In the genomic region with DNA sequence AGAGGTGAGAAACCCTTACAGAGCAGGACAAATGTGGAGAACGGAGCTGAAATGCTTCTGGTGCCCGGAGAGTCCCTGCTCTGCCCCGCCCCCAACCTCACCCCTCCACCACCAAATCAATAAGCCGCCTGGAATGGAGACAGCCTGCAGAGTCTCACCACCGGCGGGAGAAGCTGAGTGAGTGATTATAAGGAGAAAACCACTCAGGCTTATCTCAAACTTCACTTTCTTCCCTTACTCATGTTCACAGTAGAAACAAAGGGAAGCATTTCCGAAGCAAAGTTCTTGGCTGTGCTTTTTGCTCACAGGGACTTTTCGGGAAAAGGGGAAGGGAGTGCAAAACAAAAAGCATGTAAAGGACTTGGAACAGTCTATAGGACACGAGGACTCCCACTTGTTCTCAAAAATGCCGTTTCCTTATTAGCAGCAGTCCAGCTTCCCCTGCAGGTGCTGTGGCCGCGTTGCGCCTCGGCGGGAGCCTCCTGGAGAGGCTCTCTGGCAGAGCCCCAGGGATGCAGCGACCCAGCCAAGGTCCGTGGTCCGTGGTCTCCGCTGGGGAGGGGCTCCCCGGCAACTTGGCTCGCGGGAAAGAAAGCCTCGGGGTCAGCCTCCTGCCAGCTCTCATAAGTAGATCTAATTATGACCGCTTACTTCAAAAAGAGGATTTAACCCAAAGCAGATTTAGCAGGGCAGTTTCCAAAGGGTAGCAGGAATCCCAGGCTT, we compare ENCODE assay signal across 8 cellular contexts.
DNase-seq lines count a peak whose midpoint lies in the region; ATAC-seq, FAIRE-seq and TF ChIP-seq lines count a peak whose summit lies in the region.

No MANE protein-coding gene starts in this region.

- DNase-seq in NCI-H69 (lab: John Stamatoyannopoulos, UW) (peak; percentile 85), foreskin fibroblast (peak in 1 of 2 donors; percentile 48), H54 (ENCODE audit: insufficient read length, low spot score) (no peak), Ammon's horn (ENCODE audit: low spot score) (no peak), SIG-M5 treated with dmso at 0.1 percent for 504 hours (lab: John Stamatoyannopoulos, UW; ENCODE audit: unreplicated experiment) (no peak)

- TF ChIP-seq POLR2A in H54 (IDR thresholded peaks at IDR 0.05; ENCODE audit: low read depth, low read length): no peak

- ATAC-seq in GM21737 (IDR thresholded peaks at IDR 0.05; ENCODE audit: unreplicated experiment): no peak

- H3K4me3 ChIP-seq in foreskin fibroblast (ENCODE audit: low read depth in 1 of 2, low read length in 2 of 2) (peak overlapping the region; percentile 30 to 51), parathyroid adenoma (ENCODE audit: low read depth, low read length) (peak overlapping the region; percentile 34)

- peak overlapping the region; percentile 23 for H2AFZ ChIP-seq in parathyroid adenoma

- no peaks in the 10 kb centered on the region for H3K79me2 ChIP-seq in parathyroid adenoma

- H3K9me3 ChIP-seq in ES-I3 (ENCODE audit: control insufficient read depth, insufficient read depth, low read length): no peaks in the 10 kb centered on the region
- no peaks in the 10 kb centered on the region for H3K9me3 ChIP-seq in parathyroid adenoma (ENCODE audit: control insufficient read depth, low read length)

- H3K27me3 ChIP-seq in parathyroid adenoma (ENCODE audit: control insufficient read depth, insufficient read depth, low read length): no peaks in the 10 kb centered on the region

- peaks cover 5% of the 10 kb centered on the region; the same call in 1 of the 2 replicates for H3K4me1 ChIP-seq in ES-I3 (ENCODE audit: insufficient read depth, low read length)
- peaks cover 4% of the 10 kb centered on the region for H3K4me1 ChIP-seq in parathyroid adenoma

- TF ChIP-seq CTCF in foreskin fibroblast (IDR thresholded peaks at IDR 0.05; ENCODE audit: low read depth, low read length): no peak
- no peak for TF ChIP-seq CTCF in parathyroid adenoma (IDR thresholded peaks at IDR 0.05)

- H3K36me3 ChIP-seq in ES-I3 (ENCODE audit: insufficient read depth, low read length) (no peaks in the 10 kb centered on the region), parathyroid adenoma (ENCODE audit: control insufficient read depth, insufficient read depth, low read length) (no peaks in the 10 kb centered on the region)

- FAIRE-seq in H54 (lab: Jason Lieb, UNC): no peak

- H3K4me2 ChIP-seq in parathyroid adenoma (ENCODE audit: low read length): peak overlapping the region; percentile 66

- H3K9ac ChIP-seq in ES-I3 (ENCODE audit: low read depth, low read length) (peak overlapping the region; percentile 80), parathyroid adenoma (no peak overlapping the region)

- no peak overlapping the region for H3K27ac ChIP-seq in parathyroid adenoma
